ENCODE assay signal across 8 cellular contexts in genomic region chr2:240513544-240514287, GRCh38. TPM values are rescaled to one million over a fixed set of nuclear protein-coding genes. Genes with fewer than 3 reads are reported as not detected.
DNase-seq lines count a peak whose midpoint lies in the region; ATAC-seq and TF ChIP-seq lines count a peak whose summit lies in the region.

No MANE protein-coding gene starts in this region.

- TF ChIP-seq CTCF in RWPE1 (conservative IDR thresholded peaks at IDR 0.05; ENCODE audit: low read depth), result peak; percentile 77
- peak; percentile 94 for TF ChIP-seq CTCF in fibroblast of villous mesenchyme (IDR thresholded peaks at IDR 0.05; ENCODE audit: insufficient read depth, low read depth, low read length)
- peak in 1 of 3 donors; percentile 53 for TF ChIP-seq CTCF in omental fat pad (IDR thresholded peaks at IDR 0.05)
- peak; percentile 53 to 63 (median 55) for TF ChIP-seq CTCF in testis (IDR thresholded peaks at IDR 0.05)

- H3K4me3 ChIP-seq in fibroblast of villous mesenchyme (ENCODE audit: low read depth, low read length) (no peak overlapping the region), testis (no peak overlapping the region)

- no peaks in the 10 kb centered on the region for H3K27me3 ChIP-seq in testis

- no peaks in the 10 kb centered on the region for H3K4me1 ChIP-seq in testis

- CTCF ChIA-PET in RWPE1 (lab: Yijun Ruan, JAX), result interaction anchor here (0.6 to 1.2 kb wide), 9 partner anchors 35 to 443 kb away, joined by 3 to 7 read pairs (median 3); no protein-coding TSS in a partner anchor

- no peak for TF ChIP-seq POLR2A in testis (IDR thresholded peaks at IDR 0.05)

- no peak overlapping the region for H3K27ac ChIP-seq in RWPE1
- H3K27ac ChIP-seq in testis, result no peak overlapping the region

- DNase-seq in Ammon's horn (ENCODE audit: low spot score), result peak; percentile 72
- DNase-seq in RWPE1 (ENCODE audit: low spot score), result peak; percentile 81
- DNase-seq in fibroblast of villous mesenchyme (ENCODE audit: low read depth), result peak; percentile 84
- DNase-seq in omental fat pad (ENCODE audit: low spot score), result peak; percentile 84
- peak; percentile 84 for DNase-seq in testis

- H3K27ac Mint-ChIP-seq in activated T-helper 17 cell treated with anti-CD3 and anti-CD28 coated beads, Interleukin-2, amount 50 U/mL, for 72 hours, result peak overlapping the region; percentile 86

- no peaks in the 10 kb centered on the region for H3K9me3 ChIP-seq in testis

- WGBS in testis, 2 donors, result 60 to 63% methylated on average over 11 to 13 of the region's 13 CpGs

- POLR2A ChIA-PET in RWPE1 (lab: Yijun Ruan, JAX; ENCODE audit: low non-redundant PET), result interaction anchor here (1.2 kb wide), 1 partner anchor 72 kb away, joined by 3 read pairs; no protein-coding TSS in a partner anchor

- H3K36me3 ChIP-seq in testis (ENCODE audit: low read depth, missing control alignments), result no peaks in the 10 kb centered on the region

- intact Hi-C loops in testis (cut with DNase I; ENCODE audit: low total_unique reads), result no loop called here

- ATAC-seq in GM19025 (IDR thresholded peaks at IDR 0.05; ENCODE audit: low read depth, unreplicated experiment) (peak; percentile 91), HG03159 (IDR thresholded peaks at IDR 0.05; ENCODE audit: unreplicated experiment) (peak; percentile 96), omental fat pad (ENCODE audit: low FRiP score) (peak; percentile 77)
- ATAC-seq in activated T-helper 17 cell treated with anti-CD3 and anti-CD28 coated beads, Interleukin-2, amount 50 U/mL, for 72 hours (replicated peaks), result peak; percentile 99

- H3K9me3 Mint-ChIP-seq in activated T-helper 17 cell treated with anti-CD3 and anti-CD28 coated beads, Interleukin-2, amount 50 U/mL, for 72 hours, result no peaks in the 10 kb centered on the region

- peak overlapping the region; percentile 59 for H3K4me3 Mint-ChIP-seq in activated T-helper 17 cell treated with anti-CD3 and anti-CD28 coated beads, Interleukin-2, amount 50 U/mL, for 72 hours

- peaks cover 4% of the 10 kb centered on the region for H3K36me3 Mint-ChIP-seq in activated T-helper 17 cell treated with anti-CD3 and anti-CD28 coated beads, Interleukin-2, amount 50 U/mL, for 72 hours (ENCODE audit: low read depth)

- no peaks in the 10 kb centered on the region for H3K27me3 Mint-ChIP-seq in activated T-helper 17 cell treated with anti-CD3 and anti-CD28 coated beads, Interleukin-2, amount 50 U/mL, for 72 hours

- peaks cover 6% of the 10 kb centered on the region for H3K4me1 Mint-ChIP-seq in activated T-helper 17 cell treated with anti-CD3 and anti-CD28 coated beads, Interleukin-2, amount 50 U/mL, for 72 hours

RNA-seq across cellular contexts. Expression of gene ANKMY1, which starts 44.1 kb away (rescaled TPM):
- 10 to 100 TPM; 14.5 to 28.8 TPM for total RNA-seq in activated T-helper 17 cell treated with anti-CD3 and anti-CD28 coated beads, Interleukin-2, amount 50 U/mL, for 72 hours
- 5.2 and 5.8 TPM in 2 replicates for total RNA-seq in fibroblast of villous mesenchyme
- total RNA-seq in omental fat pad, result 10 to 100 TPM in 3 of 4 donors, 1 to 10 TPM in 1; 8.3 to 23.2 (median 16.7) TPM
- total RNA-seq in testis, result 10 to 100 TPM; 57.3 to 75.7 TPM
- polyA plus RNA-seq in testis (ENCODE audit: insufficient read depth, low read depth, low replicate concordance), result 92.5 TPM

RNA-seq across cellular contexts. Expression of gene DUSP28, which starts 46.4 kb away (rescaled TPM):
- total RNA-seq in activated T-helper 17 cell treated with anti-CD3 and anti-CD28 coated beads, Interleukin-2, amount 50 U/mL, for 72 hours, result 1 to 10 TPM; 3.6 to 8.3 TPM
- total RNA-seq in fibroblast of villous mesenchyme, result 3.5 and 4.5 TPM in 2 replicates
- total RNA-seq in omental fat pad, result 1 to 10 TPM; 3.3 to 5.5 (median 4.7) TPM
- total RNA-seq in testis, result 10 to 100 TPM; 24.7 to 37.6 TPM
- 19.3 TPM for polyA plus RNA-seq in testis (ENCODE audit: insufficient read depth, low read depth, low replicate concordance)

RNA-seq across cellular contexts. Expression of gene RNPEPL1, which starts 54.6 kb away (rescaled TPM):
- 10 to 100 TPM; 27.2 to 52.7 TPM for total RNA-seq in activated T-helper 17 cell treated with anti-CD3 and anti-CD28 coated beads, Interleukin-2, amount 50 U/mL, for 72 hours
- total RNA-seq in fibroblast of villous mesenchyme (9.5 and 15.5 TPM in 2 replicates), omental fat pad (10 to 100 TPM; 41.6 to 97.4 (median 71.8) TPM), testis (10 to 100 TPM; 39.1 to 48.5 TPM)
- 28.9 TPM for polyA plus RNA-seq in testis (ENCODE audit: insufficient read depth, low read depth, low replicate concordance)
